Comparison of ENCODE assay signal across 8 cellular contexts in genomic region chr19:58543826-58544590, GRCh38. TPM values are rescaled to one million over a fixed set of nuclear protein-coding genes. Genes with fewer than 3 reads are reported as not detected.
DNase-seq lines count a peak whose midpoint lies in the region; ATAC-seq and TF ChIP-seq lines count a peak whose summit lies in the region.

TRIM28 (plus strand) TSS chr19:58544064; CDS start chr19:58544758, 694 bp downstream.

- peaks cover 40% of the 10 kb centered on the region for H3K36me3 ChIP-seq in WERI-Rb-1

- peak; percentile 73 for ATAC-seq in HG03280 (IDR thresholded peaks at IDR 0.05; ENCODE audit: unreplicated experiment)
- peak; percentile 92 for ATAC-seq in left lobe of liver

- H3K27me3 ChIP-seq in WERI-Rb-1 (ENCODE audit: insufficient read depth, low read depth, severe bottlenecking) = no peaks in the 10 kb centered on the region

- H3K9me3 ChIP-seq in WERI-Rb-1 (ENCODE audit: severe bottlenecking) = no peaks in the 10 kb centered on the region

- peak within 1 kb of the TSS; percentile 95 for H3K27ac ChIP-seq in WERI-Rb-1

- peak within 1 kb of the TSS; percentile 83 for H3K4me3 ChIP-seq in WERI-Rb-1 (ENCODE audit: low read depth, low read length)
- peak within 1 kb of the TSS; percentile 85 for H3K4me3 ChIP-seq in choroid plexus epithelial cell (ENCODE audit: low read depth, low read length)

- DNase-seq in activated gamma-delta T cell treated with Interleukin-2 at 50 U/mL for 16 hours (peak; percentile 100), activated gamma-delta T cell (lab: John Stamatoyannopoulos, UW) (no peak), WERI-Rb-1 (peak; percentile 98), choroid plexus epithelial cell (ENCODE audit: low read depth) (peak; percentile 99), left lobe of liver (ENCODE audit: low spot score) (peak; percentile 99), NCI-H2029 treated with DMSO at 0.1 percent for 48 hours (lab: John Stamatoyannopoulos, UW) (no peak)
- DNase-seq in stimulated activated CD4-positive, alpha-beta T cell treated with anti-CD3 and anti-CD28 coated beads, Interleukin-4, amount 100 ng/mL, for 1 hour = peak; percentile 100

- no peak for TF ChIP-seq CTCF in WERI-Rb-1 (IDR thresholded peaks at IDR 0.05; ENCODE audit: low read depth, low read length)
- no peak for TF ChIP-seq CTCF in choroid plexus epithelial cell (conservative IDR thresholded peaks at IDR 0.05; ENCODE audit: low read depth, low read length)

RNA-seq across cellular contexts. Expression of gene TRIM28, which starts in this region (rescaled TPM):
- total RNA-seq in left lobe of liver = 84.0 TPM

Comparison
In these comparisons a context has a peak if more than half of its experiments do, and no peak if none do; other contexts are left out.
1. DNase-seq: peak in activated gamma-delta T cell treated with Interleukin-2 at 50 U/mL for 16 hours (single experiment), WERI-Rb-1 (single experiment), choroid plexus epithelial cell (single experiment), left lobe of liver (single experiment) and stimulated activated CD4-positive, alpha-beta T cell treated with anti-CD3 and anti-CD28 coated beads, Interleukin-4, amount 100 ng/mL, for 1 hour (single experiment); none in activated gamma-delta T cell (single experiment) and NCI-H2029 treated with DMSO at 0.1 percent for 48 hours (single experiment).